ENCODE assay signal across 8 cellular contexts in genomic region chr13:41004875-41005693, GRCh38. TPM values are rescaled to one million over a fixed set of nuclear protein-coding genes. Genes with fewer than 3 reads are reported as not detected.
A peak's percentile ranks its signal among the peaks of the same experiment; 100 is the strongest.
DNase-seq lines count a peak whose midpoint lies in the region; ATAC-seq and TF ChIP-seq lines count a peak whose summit lies in the region.

No MANE protein-coding gene starts in this region.

- H3K27me3 ChIP-seq in right lobe of liver = no peaks in the 10 kb centered on the region
- no peaks in the 10 kb centered on the region for H3K27me3 ChIP-seq in left ventricle myocardium inferior (ENCODE audit: low read depth)

- peak overlapping the region; percentile 97 for H3K27ac Mint-ChIP-seq in activated T-cell treated with anti-CD3 and anti-CD28 coated beads, Interleukin-2, amount 50 U/mL, for 72 hours

- peaks cover 72% of the 10 kb centered on the region for H3K4me1 Mint-ChIP-seq in activated T-cell treated with anti-CD3 and anti-CD28 coated beads, Interleukin-2, amount 50 U/mL, for 72 hours (ENCODE audit: low read depth)

- TF ChIP-seq CTCF in right lobe of liver (IDR thresholded peaks at IDR 0.05) = no peak
- TF ChIP-seq CTCF in left ventricle myocardium inferior (IDR thresholded peaks at IDR 0.05; ENCODE audit: borderline replicate concordance) = no peak

- no peak overlapping the region for H3K4me3 ChIP-seq in right lobe of liver
- H3K4me3 ChIP-seq in left ventricle myocardium inferior = no peak overlapping the region

- intact Hi-C loops in right lobe of liver (cut with DNase I) = no loop called here
- intact Hi-C loops in left ventricle myocardium inferior (cut with micrococcal nuclease) = no loop called here

- H3K9me3 ChIP-seq in right lobe of liver (no peaks in the 10 kb centered on the region), left ventricle myocardium inferior (replicated peaks) (no peaks in the 10 kb centered on the region)

- H3K36me3 ChIP-seq in right lobe of liver = no peaks in the 10 kb centered on the region
- no peaks in the 10 kb centered on the region for H3K36me3 ChIP-seq in left ventricle myocardium inferior

- peaks cover 1 to 3% of the 10 kb centered on the region in 2 donors for H3K36me3 Mint-ChIP-seq in activated T-cell treated with anti-CD3 and anti-CD28 coated beads, Interleukin-2, amount 50 U/mL, for 72 hours (ENCODE audit: insufficient read depth in 2 of 2)

- no peak for TF ChIP-seq POLR2A in right lobe of liver (IDR thresholded peaks at IDR 0.05)

- in situ Hi-C loops in SK-MEL-5 (cut with HindIII; ENCODE audit: low pct_unique_long_range_greater_than_20kb, low sequenced_read_pairs) = no loop called here

- peak overlapping the region; percentile 78 to 82 for H3K4me3 Mint-ChIP-seq in activated T-cell treated with anti-CD3 and anti-CD28 coated beads, Interleukin-2, amount 50 U/mL, for 72 hours

- peak; percentile 69 to 78 for ATAC-seq in activated T-cell treated with anti-CD3 and anti-CD28 coated beads, Interleukin-2, amount 50 U/mL, for 72 hours (replicated peaks in 1 of 2)
- ATAC-seq in HG03097 (IDR thresholded peaks at IDR 0.05; ENCODE audit: low FRiP score, unreplicated experiment) (peak; percentile 54), right lobe of liver (peak in 2 of 4 donors; percentile 17 to 42)

- DNase-seq in activated T-cell treated with anti-CD3 and anti-CD28 coated beads, Interleukin-2, amount 50 U/mL, for 72 hours = no peak
- DNase-seq in activated T-cell treated with anti-CD3 and anti-CD28 coated beads, Interleukin-2, amount 50 U/mL, for 48 hours = no peak
- peak; percentile 78 for DNase-seq in SK-MEL-5 (ENCODE audit: low read depth, low spot score)
- no peak for DNase-seq in right lobe of liver
- no peak for DNase-seq in NCI-H748 treated with DMSO at 0.1 percent for 48 hours (lab: John Stamatoyannopoulos, UW)
- no peak for DNase-seq in left ventricle myocardium inferior
- DNase-seq in middle frontal gyrus (ENCODE audit: extremely low spot score, low spot score) = no peak

- no peaks in the 10 kb centered on the region for H3K27me3 Mint-ChIP-seq in activated T-cell treated with anti-CD3 and anti-CD28 coated beads, Interleukin-2, amount 50 U/mL, for 72 hours (ENCODE audit: low read depth)

- no peaks in the 10 kb centered on the region for H3K9me3 Mint-ChIP-seq in activated T-cell treated with anti-CD3 and anti-CD28 coated beads, Interleukin-2, amount 50 U/mL, for 72 hours

- peak overlapping the region in 2 of 3 donors; percentile 20 to 31 for H3K27ac ChIP-seq in right lobe of liver
- H3K27ac ChIP-seq in left ventricle myocardium inferior (replicated peaks) = no peak overlapping the region

- 35% methylated on average over 4 of the region's 4 CpGs for WGBS in right lobe of liver (ENCODE audit: insufficient coverage, low coverage, low lambda C conversion rate, missing lambda C conversion rate)

- H3K4me1 ChIP-seq in right lobe of liver (peaks cover 0 to 55% (median 14%) of the 10 kb centered on the region in 4 donors), left ventricle myocardium inferior (peaks cover 73% of the 10 kb centered on the region)

RNA-seq across cellular contexts. Expression of gene ELF1, which starts 14.0 kb away (rescaled TPM):
- 100 to 1,000 TPM; 106 to 117 TPM for total RNA-seq in activated T-cell treated with anti-CD3 and anti-CD28 coated beads, Interleukin-2, amount 50 U/mL, for 72 hours
- 51.0 and 56.7 TPM in 2 replicates for total RNA-seq in SK-MEL-5 (2014; rRNA removed; shearing (Covaris generic))
- 42.5 and 49.7 TPM in 2 replicates for polyA plus RNA-seq in SK-MEL-5 (2015; cell fraction: cytosol; rRNA removed)
- 21.9 and 33.2 TPM in 2 replicates for polyA plus RNA-seq in SK-MEL-5 (2015; cell fraction: nucleus; rRNA removed)
- total RNA-seq in right lobe of liver = 10 to 100 TPM; 24.1 to 35.4 (median 31.0) TPM
- total RNA-seq in left ventricle myocardium inferior = 31.1 TPM

RNA-seq across cellular contexts. Expression of gene WBP4, which starts 56.2 kb away (rescaled TPM):
- 10 to 100 TPM in 1 of 2 donors, 1 to 10 TPM in 1; 9.9 to 12.1 TPM for total RNA-seq in activated T-cell treated with anti-CD3 and anti-CD28 coated beads, Interleukin-2, amount 50 U/mL, for 72 hours
- 11.4 and 13.7 TPM in 2 replicates for total RNA-seq in SK-MEL-5 (2014; rRNA removed; shearing (Covaris generic))
- 9.8 and 10.4 TPM in 2 replicates for polyA plus RNA-seq in SK-MEL-5 (2015; cell fraction: cytosol; rRNA removed)
- polyA plus RNA-seq in SK-MEL-5 (2015; cell fraction: nucleus; rRNA removed) = 13.5 and 15.5 TPM in 2 replicates
- total RNA-seq in right lobe of liver (1 to 10 TPM; 3.8 to 6.9 (median 4.6) TPM), left ventricle myocardium inferior (22.6 TPM)
